In the genomic region with DNA sequence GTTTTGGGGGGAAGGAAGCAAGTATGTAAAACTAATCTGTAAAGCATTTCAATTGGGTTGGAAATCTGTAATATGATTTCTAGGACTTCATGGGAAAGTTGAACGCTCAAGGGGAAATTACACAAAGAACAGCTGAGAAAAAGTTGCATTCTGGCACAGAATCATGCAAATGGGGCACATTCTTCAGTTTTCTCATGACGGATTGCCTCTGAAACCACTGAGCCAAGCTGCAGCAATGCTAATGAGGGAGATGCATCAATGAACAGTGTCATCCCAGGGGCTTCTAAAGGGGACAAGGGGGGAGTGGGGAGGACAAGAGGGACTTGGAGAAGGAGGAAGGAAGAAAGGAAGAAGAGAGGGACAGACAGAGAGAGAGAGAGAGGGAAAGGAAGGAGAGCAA, we compare ENCODE assay signal across 35 cellular contexts.
DNase-seq lines count a peak whose midpoint lies in the region; FAIRE-seq and TF ChIP-seq lines count a peak whose summit lies in the region.
"Had no signal": no experiment of that assay in that cellular context is flagged by ENCODE, and none has a peak within 500 bp of the region (broad histone marks: within the 10 kb centered on the region; RNA-seq: fewer than 3 reads in every experiment).

No MANE protein-coding gene starts in this region.

- no peak overlapping the region for H2BK12ac ChIP-seq in H1 (ENCODE audit: low read depth, low read length)

- H3K36me3 Mint-ChIP-seq in neural crest cell (ENCODE audit: low read depth), result no peaks in the 10 kb centered on the region
- no peaks in the 10 kb centered on the region for H3K36me3 Mint-ChIP-seq in CD4-positive, alpha-beta memory T cell
- H3K36me3 Mint-ChIP-seq: activated CD8-positive, alpha-beta memory T cell treated with anti-CD3 and anti-CD28 coated beads, Interleukin-2, amount 10 ng/mL, durations not matched to agents 7 days and 5 days; CD8-positive, alpha-beta T cell; natural killer cell had no signal

- H3K23me2 ChIP-seq in H1 (ENCODE audit: low read depth, low read length), result no peaks in the 10 kb centered on the region

- no peaks in the 10 kb centered on the region for H3K79me1 ChIP-seq in H1 (ENCODE audit: low read depth, low read length)

- CTCF ChIA-PET in H1 (lab: Charles Lee; ENCODE audit: partially characterized antibody), result interaction anchor here (1.6 kb wide), 1 partner anchor 104 kb away, joined by 3 read pairs; no protein-coding TSS in a partner anchor
- CTCF ChIA-PET in CD4-positive, alpha-beta memory T cell (lab: Charles Lee; ENCODE audit: partially characterized antibody), result no interaction called here

- no peak overlapping the region for H3K18ac ChIP-seq in H1 (ENCODE audit: extremely low read depth, low read length)

- intact Hi-C loops in lower leg skin (cut with DNase I; ENCODE audit: low total_unique reads) (no loop called here), esophagus muscularis mucosa (cut with DNase I) (no loop called here)
- intact Hi-C loops in CD4-positive, alpha-beta memory T cell (cut with micrococcal nuclease), result no loop called here

- TF ChIP-seq POLR2A in H1 (IDR thresholded peaks at IDR 0.05; ENCODE audit: control extremely low read depth in 1 of 2, low read depth in 2 of 2, low read length in 2 of 2), result no peak
- TF ChIP-seq POLR2A in lower leg skin (IDR thresholded peaks at IDR 0.05), result no peak
- TF ChIP-seq POLR2A in esophagus muscularis mucosa (IDR thresholded peaks at IDR 0.05; ENCODE audit: low read depth), result no peak

- H4K5ac ChIP-seq in H1 (ENCODE audit: insufficient read length, low read depth, low read length), result peak overlapping the region; percentile 51

- H4K91ac ChIP-seq in H1 (replicated peaks; ENCODE audit: insufficient read length, low read length), result no peak overlapping the region

- H3K4me3 ChIP-seq in Loucy (ENCODE audit: low read length, poor library complexity, severe bottlenecking) (no peak overlapping the region), H1 (ENCODE audit: extremely low read depth in 1 of 4, insufficient read depth in 2 of 4, low read depth in 3 of 4, low read length in 4 of 4) (peak overlapping the region in 1 of 4 experiments; percentile 10; a peak in 1 of 8 replicates), lower leg skin (ENCODE audit: low read depth, poor library complexity, severe bottlenecking) (no peak overlapping the region), esophagus muscularis mucosa (no peak overlapping the region)
- no peak overlapping the region for H3K4me3 ChIP-seq in CD4-positive, alpha-beta memory T cell (ENCODE audit: low read length in 2 of 2)
- H3K4me3 ChIP-seq: K562, left lung, SJSA1, testis, uterus had no signal

- H2AK5ac ChIP-seq in H1 (ENCODE audit: low read depth, low read length), result no peak overlapping the region

- H2AFZ ChIP-seq in Loucy (ENCODE audit: low read length) (peak overlapping the region; percentile 32), H1 (ENCODE audit: low read length) (no peak overlapping the region)

- no peak overlapping the region for H2BK5ac ChIP-seq in H1 (ENCODE audit: low read depth, low read length)

- 34% methylated on average over 2 of the region's 2 CpGs; no CpG with 5 or more reads in 1 of the 2 experiments for WGBS in H1 (ENCODE audit: extremely low coverage in 1 of 2, insufficient coverage in 1 of 2, insufficient read length in 1 of 2, insufficient replicate concordance in 2 of 2, low coverage in 1 of 2, low lambda C conversion rate in 2 of 2, missing lambda C conversion rate in 1 of 2), 2 experiments
- WGBS in lower leg skin, 2 donors, result 35 to 37% methylated on average over 2 of the region's 2 CpGs
- 43% methylated on average over 2 of the region's 2 CpGs for WGBS in esophagus muscularis mucosa

- H3K27ac ChIP-seq in H1 (ENCODE audit: low read depth, low read length), result no peak overlapping the region
- no peak overlapping the region for H3K27ac ChIP-seq in esophagus muscularis mucosa (replicated peaks in 1 of 4)
- H3K27ac ChIP-seq in CD4-positive, alpha-beta memory T cell (ENCODE audit: low read depth, low read length), result no peak overlapping the region
- H3K27ac ChIP-seq: foreskin keratinocyte, left lung, SJSA1, testis, uterus had no signal

- H3K36me3 ChIP-seq in Loucy (ENCODE audit: insufficient read depth, low read length) (no peaks in the 10 kb centered on the region), H1 (ENCODE audit: control insufficient read depth in 2 of 4, insufficient read depth in 4 of 4, low read length in 3 of 4) (no peaks in the 10 kb centered on the region), esophagus muscularis mucosa (no peaks in the 10 kb centered on the region)
- H3K36me3 ChIP-seq in CD4-positive, alpha-beta memory T cell (ENCODE audit: insufficient read depth, low read length), result no peaks in the 10 kb centered on the region
- H3K36me3 ChIP-seq: left lung, SJSA1, uterus had no signal

- no peaks in the 10 kb centered on the region for H3F3A ChIP-seq in Loucy (ENCODE audit: low read depth)

- peaks cover 72% of the 10 kb centered on the region for H3K4me1 Mint-ChIP-seq in neural crest cell
- H3K4me1 Mint-ChIP-seq in CD4-positive, alpha-beta memory T cell, result no peaks in the 10 kb centered on the region
- H3K4me1 Mint-ChIP-seq: activated CD8-positive, alpha-beta memory T cell treated with anti-CD3 and anti-CD28 coated beads, Interleukin-2, amount 10 ng/mL, durations not matched to agents 7 days and 5 days; natural killer cell had no signal

- H3K14ac ChIP-seq in H1 (ENCODE audit: insufficient read length), result no peak overlapping the region

- H3K9me2 ChIP-seq in Loucy (replicated peaks; ENCODE audit: low read depth, low read length), result no peaks in the 10 kb centered on the region

- H3K4me2 ChIP-seq in Loucy (ENCODE audit: low read depth, low read length, poor library complexity, severe bottlenecking) (no peak overlapping the region), H1 (ENCODE audit: insufficient read depth in 1 of 2, low read depth in 2 of 2, low read length in 2 of 2) (peak overlapping the region in 1 of 2 experiments; percentile 21; a peak in 1 of 4 replicates)

- no peak overlapping the region for H2BK20ac ChIP-seq in H1 (ENCODE audit: low read length)

- peak overlapping the region; percentile 93 for H3K27ac Mint-ChIP-seq in neural crest cell (ENCODE audit: unreplicated experiment)
- no peak overlapping the region for H3K27ac Mint-ChIP-seq in CD4-positive, alpha-beta memory T cell
- H3K27ac Mint-ChIP-seq: activated CD8-positive, alpha-beta memory T cell treated with anti-CD3 and anti-CD28 coated beads, Interleukin-2, amount 10 ng/mL, durations not matched to agents 7 days and 5 days; activated T-cell treated with anti-CD3 and anti-CD28 coated beads, Interleukin-2, amount 50 U/mL, for 72 hours; CD8-positive, alpha-beta T cell; effector memory CD8-positive, alpha-beta T cell; natural killer cell had no signal

- H3K4ac ChIP-seq in H1 (replicated peaks; ENCODE audit: insufficient read length, low read depth, low read length), result no peak overlapping the region

- TF ChIP-seq CTCF in Loucy (conservative IDR thresholded peaks at IDR 0.05; ENCODE audit: low read length) (no peak), H1 (IDR thresholded peaks at IDR 0.05; ENCODE audit: control extremely low read depth in 1 of 3, insufficient read depth in 1 of 3, low read depth in 1 of 3, low read length in 3 of 3) (no peak), neural crest cell (conservative IDR thresholded peaks at IDR 0.05) (no peak), lower leg skin (IDR thresholded peaks at IDR 0.05) (no peak), esophagus muscularis mucosa (IDR thresholded peaks at IDR 0.05) (no peak)

- H3K27me3 ChIP-seq in Loucy (ENCODE audit: insufficient read depth, low read length, poor library complexity, severe bottlenecking), result no peaks in the 10 kb centered on the region
- no peaks in the 10 kb centered on the region for H3K27me3 ChIP-seq in H1 (replicated peaks in 1 of 4; ENCODE audit: control insufficient read depth in 3 of 4, extremely low read depth in 1 of 4, insufficient read depth in 3 of 4, low read length in 3 of 4)
- H3K27me3 ChIP-seq in esophagus muscularis mucosa, result peaks cover 0 to 17% (median 0%) of the 10 kb centered on the region in 4 donors
- H3K27me3 ChIP-seq in CD4-positive, alpha-beta memory T cell (ENCODE audit: insufficient read depth, low read length), result no peaks in the 10 kb centered on the region
- H3K27me3 ChIP-seq: foreskin keratinocyte, left lung, SJSA1, testis, uterus had no signal

- H3K9me3 ChIP-seq in Loucy (ENCODE audit: insufficient read depth, low read depth, low read length) (no peaks in the 10 kb centered on the region), H1 (ENCODE audit: insufficient read depth in 2 of 2, low read depth in 1 of 2, low read length in 1 of 2) (no peaks in the 10 kb centered on the region), esophagus muscularis mucosa (no peaks in the 10 kb centered on the region)
- H3K9me3 ChIP-seq in CD4-positive, alpha-beta memory T cell (ENCODE audit: control insufficient read depth in 1 of 2, low read length in 2 of 2), result no peaks in the 10 kb centered on the region
- H3K9me3 ChIP-seq: left lung, SJSA1, testis, uterus had no signal

- TF ChIP-seq EP300 in H1 (IDR thresholded peaks at IDR 0.05; ENCODE audit: borderline replicate concordance in 1 of 2, low read depth in 2 of 2, low read length in 2 of 2) (no peak), esophagus muscularis mucosa (IDR thresholded peaks at IDR 0.05) (no peak)

- H3K4me1 ChIP-seq in Loucy (ENCODE audit: insufficient read depth, low read length, poor library complexity, severe bottlenecking) (peaks cover 5% of the 10 kb centered on the region), H1 (replicated peaks in 1 of 4; ENCODE audit: control insufficient read depth in 3 of 4, insufficient read depth in 4 of 4, low read length in 3 of 4) (peaks cover 0 to 17% (median 5%) of the 10 kb centered on the region in 4 experiments; a peak in 5 of 7 replicates), esophagus muscularis mucosa (no peaks in the 10 kb centered on the region)
- H3K4me1 ChIP-seq in CD4-positive, alpha-beta memory T cell (ENCODE audit: insufficient read depth, low read length), result no peaks in the 10 kb centered on the region
- H3K4me1 ChIP-seq: foreskin keratinocyte, left lung, testis, uterus had no signal

- H2BK120ac ChIP-seq in H1 (replicated peaks; ENCODE audit: low read depth, low read length), result no peak overlapping the region

- no peak overlapping the region for H3K9ac ChIP-seq in Loucy (ENCODE audit: low read depth, low read length, poor library complexity, severe bottlenecking)
- H3K9ac ChIP-seq in H1 (replicated peaks in 1 of 4; ENCODE audit: extremely low read depth in 1 of 4, low read depth in 3 of 4, low read length in 3 of 4), result no peak overlapping the region

- H3K9me3 Mint-ChIP-seq in neural crest cell, result no peaks in the 10 kb centered on the region
- H3K9me3 Mint-ChIP-seq in CD4-positive, alpha-beta memory T cell, result peaks cover 0 to 5% (median 0%) of the 10 kb centered on the region in 8 donors
- H3K9me3 Mint-ChIP-seq: activated T-cell treated with anti-CD3 and anti-CD28 coated beads, Interleukin-2, amount 50 U/mL, for 72 hours; CD8-positive, alpha-beta T cell had no signal

- no peak for FAIRE-seq in H1 (lab: Jason Lieb, UNC)
- FAIRE-seq: colon, K562 had no signal

- TF ChIP-seq RAD21 in H1 (IDR thresholded peaks at IDR 0.05 in 1 of 2, conservative IDR thresholded peaks at IDR 0.05 in 1 of 2; ENCODE audit: low read depth in 2 of 2, low read length in 2 of 2), result no peak

- no peaks in the 10 kb centered on the region for H3K27me3 Mint-ChIP-seq in neural crest cell (ENCODE audit: low read depth)
- H3K27me3 Mint-ChIP-seq in CD4-positive, alpha-beta memory T cell, result no peaks in the 10 kb centered on the region
- H3K27me3 Mint-ChIP-seq: activated CD8-positive, alpha-beta memory T cell treated with anti-CD3 and anti-CD28 coated beads, Interleukin-2, amount 10 ng/mL, durations not matched to agents 7 days and 5 days had no signal

- peak overlapping the region; percentile 58 for H3K4me3 Mint-ChIP-seq in neural crest cell
- no peak overlapping the region for H3K4me3 Mint-ChIP-seq in CD4-positive, alpha-beta memory T cell
- H3K4me3 Mint-ChIP-seq: activated CD8-positive, alpha-beta memory T cell treated with anti-CD3 and anti-CD28 coated beads, Interleukin-2, amount 10 ng/mL, durations not matched to agents 7 days and 5 days; activated T-cell treated with anti-CD3 and anti-CD28 coated beads, Interleukin-2, amount 50 U/mL, for 72 hours; CD8-positive, alpha-beta T cell; effector memory CD8-positive, alpha-beta T cell; natural killer cell had no signal

- POLR2A ChIA-PET in H1 (lab: Charles Lee; ENCODE audit: partially characterized antibody), result interaction anchor here (2.0 kb wide), 1 partner anchor 8 kb away, joined by 5 read pairs; no protein-coding TSS in a partner anchor
- POLR2A ChIA-PET in CD4-positive, alpha-beta memory T cell (lab: Charles Lee; ENCODE audit: partially characterized antibody), result no interaction called here

- H2BK15ac ChIP-seq in H1 (ENCODE audit: low read length), result no peak overlapping the region

- H3K23ac ChIP-seq in H1 (ENCODE audit: insufficient read length), result no peak overlapping the region

- no peak overlapping the region for H3K56ac ChIP-seq in H1 (replicated peaks; ENCODE audit: insufficient read length, low read depth, low read length)

- DNase-seq in Ammon's horn (ENCODE audit: low spot score) (peak; percentile 30), H1 (ENCODE audit: low read depth in 1 of 2, low spot score in 2 of 2) (no peak), neural crest cell (ENCODE audit: low read depth, low spot score) (no peak), lower leg skin (ENCODE audit: low spot score in 2 of 2) (no peak), esophagus muscularis mucosa (ENCODE audit: extremely low spot score) (no peak), AML-193 (lab: John Stamatoyannopoulos, UW) (no peak)
- no peak for DNase-seq in CD4-positive, alpha-beta memory T cell
- DNase-seq: 8988T; activated CD4-positive, CD25-positive, alpha-beta regulatory T cell; activated CD8-positive, alpha-beta memory T cell treated with anti-CD3 and anti-CD28 coated beads, Interleukin-2, amount 10 ng/mL, durations not matched to agents 7 days and 5 days; activated naive CD4-positive, alpha-beta T cell; activated T-cell treated with anti-CD3 and anti-CD28 coated beads, Interleukin-2, amount 50 U/mL, for 72 hours; CD8-positive, alpha-beta T cell; effector memory CD8-positive, alpha-beta T cell; EL; foreskin keratinocyte; H7; hippocampal formation; left lung; midbrain; natural killer cell; NCI-H1436; NCI-H345; NCI-H748 treated with DMSO at 0.1 percent for 48 hours; posterior cingulate gyrus; RPMI8226; stimulated activated CD4-positive, alpha-beta T cell treated with anti-CD3 and anti-CD28 coated beads, Interleukin-15, amount 100 ng/mL, for 24 hours; stimulated activated naive CD4-positive, alpha-beta T cell treated with Interleukin-2 at 50 U/mL for 16 hours; T-helper 1 cell; testis; uterus had no signal

- H3K79me2 ChIP-seq in Loucy (ENCODE audit: insufficient read depth, low read length), result no peaks in the 10 kb centered on the region
- no peaks in the 10 kb centered on the region for H3K79me2 ChIP-seq in H1 (ENCODE audit: control insufficient read depth in 1 of 2, insufficient read depth in 2 of 2, low read length in 2 of 2)

- H4K8ac ChIP-seq in H1 (ENCODE audit: extremely low read depth, insufficient read depth, low read length), result no peak overlapping the region

- H4K20me1 ChIP-seq in Loucy (ENCODE audit: insufficient read depth, low read length, poor library complexity, severe bottlenecking) (no peaks in the 10 kb centered on the region), H1 (replicated peaks in 1 of 2; ENCODE audit: control insufficient read depth in 1 of 2, insufficient read depth in 2 of 2, low read length in 2 of 2) (no peaks in the 10 kb centered on the region)
